In the genomic region with DNA sequence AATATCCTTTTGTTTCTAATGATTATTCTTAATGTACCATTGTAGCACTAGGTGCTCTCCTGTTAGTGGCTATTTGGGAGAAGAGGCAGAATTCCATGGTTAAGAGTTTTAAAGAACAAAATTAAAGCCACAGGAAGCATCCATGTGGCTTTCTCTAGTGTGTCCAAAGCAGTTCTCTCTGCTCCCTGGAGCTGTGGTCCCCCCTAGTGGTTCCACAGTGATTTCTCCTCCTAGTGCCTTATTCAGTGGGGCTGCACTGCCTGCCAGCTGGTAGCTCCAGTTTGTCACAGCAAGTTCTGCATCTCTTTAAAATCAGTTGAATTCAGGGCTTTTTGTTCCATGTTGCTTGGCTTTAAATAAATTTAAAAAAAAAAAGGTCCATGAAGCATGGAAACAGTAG, we compare ENCODE assay signal across 9 cellular contexts. TPM values are rescaled to one million over a fixed set of nuclear protein-coding genes. Genes with fewer than 3 reads are reported as not detected.
DNase-seq lines count a peak whose midpoint lies in the region; ATAC-seq and TF ChIP-seq lines count a peak whose summit lies in the region.
"Had no signal": no experiment of that assay in that cellular context is flagged by ENCODE, and none has a peak within 500 bp of the region (broad histone marks: within the 10 kb centered on the region; RNA-seq: fewer than 3 reads in every experiment).

No MANE protein-coding gene starts in this region.

- H3K4me1 ChIP-seq in NT2/D1 (ENCODE audit: insufficient read depth, insufficient read length), result no peaks in the 10 kb centered on the region
- H3K4me1 ChIP-seq in aorta (ENCODE audit: control insufficient read depth in 1 of 2, insufficient read depth in 2 of 2, low read length in 2 of 2), result no peaks in the 10 kb centered on the region

- DNase-seq in NT2/D1 (ENCODE audit: low read depth, low spot score) (peak; percentile 25), choroid plexus epithelial cell (ENCODE audit: low read depth) (peak; percentile 90), left colon (peak; percentile 24 to 31), aorta (peak in 1 of 2 donors; percentile 74), NCI-H1092 treated with DMSO at 0.1 percent for 48 hours (lab: John Stamatoyannopoulos, UW) (no peak), GM19238 (ENCODE audit: insufficient read length, low spot score) (no peak)
- DNase-seq: stimulated activated naive B cell treated with anti-CD40 and anti-IgM and Interleukin-4, amounts not matched to agents 10 μg/mL and 1 μg/mL and 100 μg/mL, for 72 hours had no signal

- H3K9me3 ChIP-seq in NT2/D1 (ENCODE audit: insufficient read depth, low read length), result no peaks in the 10 kb centered on the region
- no peaks in the 10 kb centered on the region for H3K9me3 ChIP-seq in aorta (ENCODE audit: control insufficient read depth, low read length)

- TF ChIP-seq CTCF in 22Rv1 (IDR thresholded peaks at IDR 0.05) (peak; percentile 58), GM12874 (IDR thresholded peaks at IDR 0.05; ENCODE audit: insufficient read depth, low read depth, low read length) (peak; percentile 52; the same call in 1 of the 2 replicates), choroid plexus epithelial cell (conservative IDR thresholded peaks at IDR 0.05; ENCODE audit: low read depth, low read length) (peak; percentile 95)

- H3K36me3 ChIP-seq in NT2/D1 (ENCODE audit: insufficient read depth, insufficient read length, low read length), result no peaks in the 10 kb centered on the region
- H3K36me3 ChIP-seq in aorta (ENCODE audit: control insufficient read depth in 1 of 2, insufficient read depth in 2 of 2, low read length in 1 of 2), result no peaks in the 10 kb centered on the region

- no peaks in the 10 kb centered on the region for H3K27me3 ChIP-seq in NT2/D1 (ENCODE audit: insufficient read depth, insufficient read length)
- no peaks in the 10 kb centered on the region for H3K27me3 ChIP-seq in aorta (ENCODE audit: control insufficient read depth in 1 of 2, insufficient read depth in 2 of 2, low read length in 1 of 2)

- ATAC-seq in left colon, result peak; percentile 59
- ATAC-seq in aorta (ENCODE audit: low FRiP score), result peak; percentile 89

- H3K4me3 ChIP-seq in NT2/D1 (ENCODE audit: insufficient read length, low read depth), result no peak overlapping the region
- no peak overlapping the region for H3K4me3 ChIP-seq in choroid plexus epithelial cell (ENCODE audit: low read depth, low read length)
- no peak overlapping the region for H3K4me3 ChIP-seq in aorta (ENCODE audit: low read length in 2 of 2)

- H3K27ac ChIP-seq in 22Rv1 (no peak overlapping the region), aorta (ENCODE audit: low read depth in 1 of 2, low read length in 2 of 2) (no peak overlapping the region)

- H3K9ac ChIP-seq in NT2/D1 (ENCODE audit: insufficient read length, low read depth), result no peak overlapping the region

- intact Hi-C loops in left colon (cut with DNase I, micrococcal nuclease) (no loop called here), aorta (cut with DNase I) (loop anchor here in 1 of 2 donors (10.0 kb wide), 1 partner anchor 420 kb away; no protein-coding TSS in a partner anchor)

RNA-seq across cellular contexts. Expression of a gene that starts 39.6 kb away (rescaled TPM):
- total RNA-seq in left colon (10 to 100 TPM; 17.7 to 19.9 TPM), aorta (10 to 100 TPM; 23.0 to 33.4 TPM)
- 10 to 100 TPM in 1 of 2 donors, 1 to 10 TPM in 1; 9.6 to 16.8 TPM for polyA plus RNA-seq in aorta

Comparison
In these comparisons a context has a peak if more than half of its experiments do, and no peak if none do; other contexts are left out.
1. DNase-seq: peak in NT2/D1 (single experiment), choroid plexus epithelial cell (single experiment) and left colon (2 of 2); none in NCI-H1092 treated with DMSO at 0.1 percent for 48 hours (single experiment) and GM19238 (single experiment).
2. Peak in every context shown above with its lines, with median percentiles within 50 percentile points of each other: CTCF ChIP-seq.